7 cellular contexts compared by ENCODE assay signal in genomic region chrX:120250522-120251271, GRCh38. TPM values are rescaled to one million over a fixed set of nuclear protein-coding genes. Genes with fewer than 3 reads are reported as not detected.
A peak's percentile ranks its signal among the peaks of the same experiment; 100 is the strongest.
DNase-seq lines count a peak whose midpoint lies in the region; ATAC-seq and TF ChIP-seq lines count a peak whose summit lies in the region.

Gene ZBTB33 (plus strand): TSS chrX:120250812. CDS start chrX:120253416, 2,604 bp downstream.

- H3K27ac ChIP-seq in hepatocyte: peak within 1 kb of the TSS; percentile 95

- H3K79me2 ChIP-seq in hepatocyte: peaks cover 20% of the 10 kb centered on the region

- no peaks in the 10 kb centered on the region for H3K27me3 ChIP-seq in hepatocyte

- peak within 1 kb of the TSS; percentile 73 for H3K4me2 ChIP-seq in hepatocyte

- peak; percentile 59 for TF ChIP-seq CTCF in astrocyte of the spinal cord (IDR thresholded peaks at IDR 0.05; ENCODE audit: low read depth, low read length)
- peak; percentile 58 for TF ChIP-seq CTCF in hepatocyte (IDR thresholded peaks at IDR 0.05; ENCODE audit: poor library complexity)

- ATAC-seq in GM18508 (IDR thresholded peaks at IDR 0.05; ENCODE audit: insufficient read depth, unreplicated experiment) (peak; percentile 84), HG03025 (IDR thresholded peaks at IDR 0.05; ENCODE audit: low FRiP score, unreplicated experiment) (peak; percentile 93)

- DNase-seq in NCI-H2029 treated with DMSO at 0.1 percent for 48 hours (lab: John Stamatoyannopoulos, UW) (peak; percentile 75), T1000 (lab: John Stamatoyannopoulos, UW) (peak; percentile 72), astrocyte of the spinal cord (ENCODE audit: low read depth, low spot score) (peak; percentile 96), hepatocyte (ENCODE audit: low spot score) (peak; percentile 94), retina (peak; percentile 93)

- H3K4me1 ChIP-seq in hepatocyte (ENCODE audit: insufficient read depth): no peaks in the 10 kb centered on the region

- in situ Hi-C loops in astrocyte of the spinal cord (cut with HindIII; ENCODE audit: low sequenced_read_pairs): no loop called here

- no peaks in the 10 kb centered on the region for H3K36me3 ChIP-seq in hepatocyte (replicated peaks; ENCODE audit: insufficient read depth, low read depth)

- peak within 1 kb of the TSS; percentile 50 for H2AFZ ChIP-seq in hepatocyte

- 42% methylated on average over 74 of the region's 75 CpGs for WGBS in hepatocyte (ENCODE audit: low lambda C conversion rate, missing lambda C conversion rate)

- peak within 1 kb of the TSS; percentile 72 for H3K4me3 ChIP-seq in astrocyte of the spinal cord (ENCODE audit: low read depth, low read length)
- H3K4me3 ChIP-seq in hepatocyte: peak within 1 kb of the TSS; percentile 36

- no peaks in the 10 kb centered on the region for H4K20me1 ChIP-seq in hepatocyte (ENCODE audit: insufficient read depth, poor library complexity, severe bottlenecking)

- H3K9me3 ChIP-seq in hepatocyte (ENCODE audit: low read depth): no peaks in the 10 kb centered on the region

- no peaks in the 10 kb centered on the region for H3K9me2 ChIP-seq in hepatocyte (replicated peaks; ENCODE audit: insufficient read depth)

RNA-seq across cellular contexts. Expression of gene ZBTB33, which starts in this region (rescaled TPM):
- 25.2 and 26.4 TPM in 2 replicates for total RNA-seq in hepatocyte
- 3.8 and 5.5 TPM in 2 replicates for polyA plus RNA-seq in hepatocyte

Comparison
In these comparisons a context has a peak if more than half of its experiments do, and no peak if none do; other contexts are left out.
1. Peak in every context shown above with its lines: DNase-seq, ATAC-seq, H3K4me3 ChIP-seq and H3K27ac ChIP-seq.